In the genomic region with DNA sequence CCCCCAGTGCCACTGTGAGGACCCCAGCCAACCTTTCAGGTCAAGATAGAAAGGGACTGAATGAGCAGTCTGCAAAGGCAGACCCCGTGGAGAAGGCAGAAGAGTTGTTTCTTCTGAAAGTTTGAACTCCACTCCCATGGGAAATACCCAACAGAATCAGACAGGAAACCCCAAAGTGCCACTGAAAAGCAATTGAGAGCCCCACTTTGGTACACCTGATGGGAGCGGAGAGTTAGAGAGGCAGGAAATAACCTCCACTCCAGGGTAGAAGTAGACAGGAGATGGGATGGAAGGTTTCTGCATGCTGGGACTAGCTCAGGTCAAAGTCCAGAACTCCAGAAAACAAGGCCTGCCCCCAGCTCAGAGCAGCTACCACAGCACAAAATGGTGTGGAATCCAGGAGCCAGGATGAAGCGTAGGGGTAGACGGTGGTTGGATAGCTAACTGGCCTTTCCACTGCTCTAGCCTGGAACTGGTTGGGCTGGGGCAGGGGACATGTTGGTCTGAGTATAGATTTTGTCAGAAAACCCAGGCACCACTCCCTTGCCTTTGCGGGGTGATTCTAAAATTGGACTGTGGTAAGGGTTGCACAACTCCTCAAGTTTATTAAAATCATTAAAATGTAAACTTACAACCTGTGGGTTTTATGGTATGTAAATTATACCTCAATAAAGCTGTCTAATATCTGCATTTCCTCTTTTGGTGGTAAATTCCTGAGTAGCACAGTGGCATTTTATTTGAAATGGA, we compare ENCODE assay signal across 9 cellular contexts. TPM values are rescaled to one million over a fixed set of nuclear protein-coding genes. Genes with fewer than 3 reads are reported as not detected.
DNase-seq lines count a peak whose midpoint lies in the region; ATAC-seq and TF ChIP-seq lines count a peak whose summit lies in the region.
"Had no signal": no experiment of that assay in that cellular context is flagged by ENCODE, and none has a peak within 500 bp of the region (broad histone marks: within the 10 kb centered on the region; RNA-seq: fewer than 3 reads in every experiment).

No MANE protein-coding gene starts in this region.

- H3K4me2 ChIP-seq in fibroblast of lung (ENCODE audit: extremely low read depth, insufficient read depth, low read length): peak overlapping the region; percentile 56

- H3K4me3 Mint-ChIP-seq in activated naive CD4-positive, alpha-beta T cell treated with anti-CD3 and anti-CD28 coated beads for 36 hours: peak overlapping the region; percentile 10

- H2AFZ ChIP-seq in fibroblast of lung (ENCODE audit: low read length): no peak overlapping the region

- H3K27me3 Mint-ChIP-seq in activated naive CD4-positive, alpha-beta T cell treated with anti-CD3 and anti-CD28 coated beads for 36 hours (ENCODE audit: low read depth): no peaks in the 10 kb centered on the region

- 51% methylated on average over 5 of the region's 5 CpGs; no CpG with 5 or more reads in 1 of the 2 donors for WGBS in transverse colon (ENCODE audit: low coverage in 1 of 2), 2 donors

- no peaks in the 10 kb centered on the region for H3K9me3 ChIP-seq in fibroblast of lung (ENCODE audit: control insufficient read depth, insufficient read depth, low read depth, low read length)
- H3K9me3 ChIP-seq in transverse colon: no peaks in the 10 kb centered on the region

- H3K36me3 Mint-ChIP-seq in activated naive CD4-positive, alpha-beta T cell treated with anti-CD3 and anti-CD28 coated beads for 36 hours (ENCODE audit: low read depth): peaks cover 20% of the 10 kb centered on the region

- H3K4me1 ChIP-seq in fibroblast of lung (ENCODE audit: control insufficient read depth, extremely low read depth, insufficient read depth, low read length) (peaks cover 20% of the 10 kb centered on the region), transverse colon (peaks cover 8 to 38% (median 35%) of the 10 kb centered on the region in 4 donors)

- H3K27ac Mint-ChIP-seq in activated naive CD4-positive, alpha-beta T cell treated with anti-CD3 and anti-CD28 coated beads for 36 hours: peak overlapping the region; percentile 14

- no peaks in the 10 kb centered on the region for H4K20me1 ChIP-seq in fibroblast of lung (ENCODE audit: control insufficient read depth, extremely low read depth, insufficient read depth, low read length)

- no peak overlapping the region for H3K9ac ChIP-seq in fibroblast of lung (ENCODE audit: insufficient read depth, low read length)

- H3K27ac ChIP-seq in fibroblast of lung (ENCODE audit: insufficient read depth, low read length) (no peak overlapping the region), transverse colon (peak overlapping the region; percentile 92 to 98 (median 97))

- no peaks in the 10 kb centered on the region for H3K27me3 ChIP-seq in fibroblast of lung (ENCODE audit: control insufficient read depth, insufficient read depth, low read length)
- H3K27me3 ChIP-seq in transverse colon: no peaks in the 10 kb centered on the region

- in situ Hi-C loops in transverse colon (cut with MboI; ENCODE audit: low pct_ligation_motif_present in 1 of 4, low pct_unique_long_range_greater_than_20kb in 1 of 4, low sequenced_read_pairs in 3 of 4): no loop called here

- intact Hi-C loops in activated naive CD4-positive, alpha-beta T cell treated with anti-CD3 and anti-CD28 coated beads for 36 hours (cut with micrococcal nuclease): loop anchor here (5.0 kb wide), 3 partner anchors 319 to 506 kb away; a partner anchor contains a TSS
- intact Hi-C loops in transverse colon (cut with DNase I; ENCODE audit: low total_unique reads) (no loop called here), Right ventricle myocardium superior (cut with DNase I) (no loop called here)

- H3K36me3 ChIP-seq in fibroblast of lung (ENCODE audit: control insufficient read depth, insufficient read depth, low read length) (peaks cover 1% of the 10 kb centered on the region), transverse colon (peaks cover 0 to under 1% (median 0%) of the 10 kb centered on the region in 4 donors)

- H3K9me3 Mint-ChIP-seq in activated naive CD4-positive, alpha-beta T cell treated with anti-CD3 and anti-CD28 coated beads for 36 hours: no peaks in the 10 kb centered on the region

- TF ChIP-seq CTCF in fibroblast of lung (conservative IDR thresholded peaks at IDR 0.05 in 1 of 2, IDR thresholded peaks at IDR 0.05 in 1 of 2; ENCODE audit: low read depth in 1 of 2, low read length in 2 of 2): no peak
- no peak for TF ChIP-seq CTCF in transverse colon (IDR thresholded peaks at IDR 0.05)

- no peak for ATAC-seq in GM18858 (IDR thresholded peaks at IDR 0.05; ENCODE audit: unreplicated experiment)
- ATAC-seq in GM21526 (IDR thresholded peaks at IDR 0.05; ENCODE audit: low FRiP score, unreplicated experiment): no peak
- no peak for ATAC-seq in Right ventricle myocardium superior (ENCODE audit: poor library complexity)

- H3K4me1 Mint-ChIP-seq in activated naive CD4-positive, alpha-beta T cell treated with anti-CD3 and anti-CD28 coated beads for 36 hours (ENCODE audit: low read depth): peaks cover 20% of the 10 kb centered on the region

- CTCF ChIA-PET in activated naive CD4-positive, alpha-beta T cell treated with anti-CD3 and anti-CD28 coated beads for 36 hours (lab: Charles Lee): interaction anchor here (0.5 to 8.7 kb wide), 7 partner anchors 9 to 154 kb away, joined by 3 to 63 read pairs (median 3); no protein-coding TSS in a partner anchor

- no peak for TF ChIP-seq POLR2A in transverse colon (IDR thresholded peaks at IDR 0.05)

- no peak for TF ChIP-seq EP300 in transverse colon (IDR thresholded peaks at IDR 0.05; ENCODE audit: low read depth)

- H3K4me3 ChIP-seq in fibroblast of lung (replicated peaks in 1 of 4; ENCODE audit: control extremely low read depth in 1 of 4, insufficient read depth in 1 of 4, low read depth in 3 of 4, low read length in 4 of 4): no peak overlapping the region
- H3K4me3 ChIP-seq in transverse colon: no peak overlapping the region

- DNase-seq in activated naive CD4-positive, alpha-beta T cell treated with anti-CD3 and anti-CD28 coated beads for 36 hours: no peak
- DNase-seq in activated naive CD4-positive, alpha-beta T cell treated with anti-CD3 and anti-CD28 coated beads, Interleukin-2, amount 50 U/mL, for 16 hours: no peak
- peak; percentile 44 for DNase-seq in SKM-1 treated with dmso at 0.1 percent for 144 hours (lab: John Stamatoyannopoulos, UW; ENCODE audit: unreplicated experiment)
- peak in 1 of 2 donors; percentile 65 for DNase-seq in fibroblast of lung (ENCODE audit: low read depth in 2 of 2)
- peak; percentile 27 for DNase-seq in transverse colon
- no peak for DNase-seq in Right ventricle myocardium superior
- DNase-seq: DMS79 treated with DMSO at 0.1 percent for 48 hours had no signal

- peaks cover 17% of the 10 kb centered on the region for H3K79me2 ChIP-seq in fibroblast of lung (ENCODE audit: control insufficient read depth, insufficient read depth, low read length)

RNA-seq across cellular contexts. Expression of a gene that starts 1.9 kb away (rescaled TPM):
- total RNA-seq in activated naive CD4-positive, alpha-beta T cell treated with anti-CD3 and anti-CD28 coated beads for 36 hours: 10 to 100 TPM; 73.9 to 80.0 TPM
- total RNA-seq in fibroblast of lung (12.1 and 21.5 TPM in 2 replicates), transverse colon (10 to 100 TPM; 23.1 to 40.4 (median 31.3) TPM), Right ventricle myocardium superior (5.1 TPM)
- polyA plus RNA-seq in fibroblast of lung: 5.7 and 6.6 TPM in 2 replicates
- 13.5 and 18.7 TPM in 2 replicates for polyA plus RNA-seq in fibroblast of lung (2012)
- polyA minus RNA-seq in fibroblast of lung (ENCODE audit: low replicate concordance): 24.5 and 31.8 TPM in 2 replicates

RNA-seq across cellular contexts. Expression of a gene that starts 37.4 kb away (rescaled TPM):
- total RNA-seq in activated naive CD4-positive, alpha-beta T cell treated with anti-CD3 and anti-CD28 coated beads for 36 hours: 10 to 100 TPM; 56.8 to 65.4 TPM
- total RNA-seq in fibroblast of lung: 30.3 and 34.8 TPM in 2 replicates
- 39.6 and 40.2 TPM in 2 replicates for polyA plus RNA-seq in fibroblast of lung
- polyA plus RNA-seq in fibroblast of lung (2012): 29.3 and 37.7 TPM in 2 replicates
- polyA minus RNA-seq in fibroblast of lung (ENCODE audit: low replicate concordance): 24.1 and 38.8 TPM in 2 replicates
- total RNA-seq in transverse colon: 10 to 100 TPM in 2 of 4 donors, 1 to 10 TPM in 2; 1.6 to 14.2 (median 7.2) TPM
- 28.0 TPM for total RNA-seq in Right ventricle myocardium superior

Comparison
In these comparisons a context has a peak if more than half of its experiments do, and no peak if none do; other contexts are left out.
1. DNase-seq: peak in SKM-1 treated with dmso at 0.1 percent for 144 hours (single experiment) and transverse colon (single experiment); none in activated naive CD4-positive, alpha-beta T cell treated with anti-CD3 and anti-CD28 coated beads for 36 hours (single experiment), activated naive CD4-positive, alpha-beta T cell treated with anti-CD3 and anti-CD28 coated beads, Interleukin-2, amount 50 U/mL, for 16 hours (single experiment) and Right ventricle myocardium superior (single experiment).